ENCODE assay signal across 18 cellular contexts in genomic region chr2:217327981-217328760, GRCh38.
DNase-seq lines count a peak whose midpoint lies in the region; ATAC-seq and TF ChIP-seq lines count a peak whose summit lies in the region.
"Had no signal": no experiment of that assay in that cellular context is flagged by ENCODE, and none has a peak within 500 bp of the region (broad histone marks: within the 10 kb centered on the region; RNA-seq: fewer than 3 reads in every experiment).

No MANE protein-coding gene starts in this region.

- peaks cover 3% of the 10 kb centered on the region for H3K9me3 Mint-ChIP-seq in Calu3 (ENCODE audit: low read depth, unreplicated experiment)
- H3K9me3 Mint-ChIP-seq: CD4-positive, alpha-beta T cell had no signal

- TF ChIP-seq CTCF in Calu3 (IDR thresholded peaks at IDR 0.05; ENCODE audit: unreplicated experiment), result no peak

- peaks cover 70% of the 10 kb centered on the region for H3K4me1 Mint-ChIP-seq in Calu3 (ENCODE audit: low read depth, unreplicated experiment)
- H3K4me1 Mint-ChIP-seq: B cell had no signal

- intact Hi-C loops in Calu3 (cut with micrococcal nuclease; ENCODE audit: unreplicated experiment), result loop anchor here (5.0 kb wide), 1 partner anchor 384 kb away; no protein-coding TSS in a partner anchor

- H3K9me3 ChIP-seq in muscle layer of colon (ENCODE audit: low read length), result no peaks in the 10 kb centered on the region
- H3K9me3 ChIP-seq: SJCRH30 had no signal

- H3K9ac ChIP-seq in muscle layer of colon (ENCODE audit: low read length) (no peak overlapping the region), rectal smooth muscle tissue (ENCODE audit: low read length) (no peak overlapping the region)
- H3K9ac ChIP-seq: GM23248 had no signal

- H3K4me1 ChIP-seq in muscle layer of colon (ENCODE audit: insufficient read depth, low read length) (peaks cover 50% of the 10 kb centered on the region), rectal smooth muscle tissue (ENCODE audit: control insufficient read depth, insufficient read depth, low read length) (peaks cover 30% of the 10 kb centered on the region)

- H3K27me3 ChIP-seq in muscle layer of colon (ENCODE audit: control insufficient read depth in 1 of 2, insufficient read depth in 2 of 2, low read length in 2 of 2) (no peaks in the 10 kb centered on the region), rectal smooth muscle tissue (ENCODE audit: control insufficient read depth, insufficient read depth, low read length) (no peaks in the 10 kb centered on the region)
- H3K27me3 ChIP-seq: SJCRH30 had no signal

- DNase-seq in Calu3, result no peak
- peak; percentile 28 for DNase-seq in astrocyte of the hippocampus (ENCODE audit: low read depth, low spot score)
- DNase-seq in NCI-H510A treated with DMSO at 0.1 percent for 48 hours (lab: John Stamatoyannopoulos, UW), result no peak
- no peak for DNase-seq in activated T-cell treated with anti-CD3 and anti-CD28 coated beads, Interleukin-2, amount 50 U/mL, for 48 hours
- no peak for DNase-seq in NCI-H748 treated with DMSO at 0.1 percent for 48 hours (lab: John Stamatoyannopoulos, UW)
- DNase-seq: CD4-positive, alpha-beta T cell; GM23248; KG1; MM.1S; NCI-H1105 treated with DMSO at 0.1 percent for 48 hours; NCI-H1930; NCI-H524 treated with DMSO at 0.1 percent for 48 hours; RPMI8226; SJCRH30 had no signal

- no peaks in the 10 kb centered on the region for H3K27me3 Mint-ChIP-seq in Calu3 (ENCODE audit: unreplicated experiment)
- H3K27me3 Mint-ChIP-seq: CD4-positive, alpha-beta T cell had no signal

- peaks cover 22% of the 10 kb centered on the region for H3K36me3 Mint-ChIP-seq in Calu3 (ENCODE audit: insufficient read depth, unreplicated experiment)

- BruUV-seq in Calu3 (replicated peaks; lab: Mats Ljungman, UMichigan), result no TSS peak

- H3K36me3 ChIP-seq in muscle layer of colon (ENCODE audit: insufficient read depth, low read length), result no peaks in the 10 kb centered on the region
- no peaks in the 10 kb centered on the region for H3K36me3 ChIP-seq in rectal smooth muscle tissue (ENCODE audit: control insufficient read depth, insufficient read depth, low read length)
- H3K36me3 ChIP-seq: SJCRH30 had no signal

- H3K27ac Mint-ChIP-seq in Calu3 (ENCODE audit: unreplicated experiment), result peak overlapping the region; percentile 82
- H3K27ac Mint-ChIP-seq: B cell; CD4-positive, alpha-beta T cell had no signal

- ATAC-seq in HG02759 (IDR thresholded peaks at IDR 0.05; ENCODE audit: unreplicated experiment), result no peak

- H3K4me3 ChIP-seq in muscle layer of colon (ENCODE audit: low read depth in 1 of 2, low read length in 2 of 2) (no peak overlapping the region), rectal smooth muscle tissue (ENCODE audit: low read length) (no peak overlapping the region)
- H3K4me3 ChIP-seq: GM23248, SJCRH30 had no signal

- no peak overlapping the region for H3K4me3 Mint-ChIP-seq in Calu3 (ENCODE audit: low read depth, unreplicated experiment)
- H3K4me3 Mint-ChIP-seq: B cell; CD4-positive, alpha-beta T cell had no signal

- H3K27ac ChIP-seq in muscle layer of colon (ENCODE audit: low read depth, low read length), result peak overlapping the region; percentile 63
- peak overlapping the region; percentile 68 for H3K27ac ChIP-seq in rectal smooth muscle tissue (ENCODE audit: low read depth, low read length)
- H3K27ac ChIP-seq: GM23248, SJCRH30 had no signal

- CTCF ChIA-PET in Calu3 (lab: Charles Lee), result interaction anchor here (0.6 to 0.7 kb wide), 2 partner anchors 11 to 222 kb away, joined by 3 read pairs; no protein-coding TSS in a partner anchor
